1 cellular context compared by ENCODE assay signal in genomic region chrX:81202413-81202794, GRCh38.
TF ChIP-seq lines count a peak whose summit lies in the region.

No MANE protein-coding gene starts in this region.

TF ChIP-seq in HepG2, 621 proteins besides CTCF, POLR2A, EP300 and RAD21:
- TF ChIP-seq ZNF703 (CRISPR knock-in tag; IDR thresholded peaks at IDR 0.05; ENCODE audit: borderline replicate concordance), result no peak
- TF ChIP-seq KMT2A (CRISPR knock-in tag; IDR thresholded peaks at IDR 0.05), result 0 out of 2 replicates have a peak, but pooled peaks have one; percentile 8
TF ChIP-seq in HepG2: peak in this region for 1.
